Comparison of ENCODE assay signal across 24 cellular contexts in genomic region chr3:121794264-121794983, GRCh38. TPM values are rescaled to one million over a fixed set of nuclear protein-coding genes. Genes with fewer than 3 reads are reported as not detected.
DNase-seq lines count a peak whose midpoint lies in the region; ATAC-seq, FAIRE-seq and TF ChIP-seq lines count a peak whose summit lies in the region.
"Had no signal": no experiment of that assay in that cellular context is flagged by ENCODE, and none has a peak within 500 bp of the region (broad histone marks: within the 10 kb centered on the region; RNA-seq: fewer than 3 reads in every experiment).

No MANE protein-coding gene starts in this region.

- H3K36me3 ChIP-seq in small intestine (ENCODE audit: control insufficient read depth in 2 of 2, insufficient read depth in 2 of 2, low read length in 2 of 2) (peaks cover 1 to 5% of the 10 kb centered on the region in 2 donors), esophagus muscularis mucosa (peaks cover 0 to 63% (median 14%) of the 10 kb centered on the region in 4 donors)

- TF ChIP-seq CTCF in esophagus muscularis mucosa (IDR thresholded peaks at IDR 0.05), result no peak

- H3K27ac ChIP-seq in small intestine (ENCODE audit: low read depth in 1 of 2, low read length in 1 of 2) (no peak overlapping the region), esophagus muscularis mucosa (replicated peaks in 1 of 4) (no peak overlapping the region)
- H3K27ac ChIP-seq: cardiac muscle cell, GM23248, lower lobe of right lung had no signal

- no peak for TF ChIP-seq POLR2A in esophagus muscularis mucosa (IDR thresholded peaks at IDR 0.05; ENCODE audit: low read depth)

- H3K9me3 Mint-ChIP-seq in natural killer cell treated with Interleukin-12 subunit alpha and Interleukin-12 subunit beta and Interleukin-15 and Interleukin-18, amount 100 ng/mL, for 72 hours, result no peaks in the 10 kb centered on the region
- H3K9me3 Mint-ChIP-seq: activated CD4-positive, alpha-beta T cell treated with anti-CD3 and anti-CD28 coated beads, Interleukin-2, amount 10 ng/mL, durations not matched to agents 7 days and 5 days; CD8-positive, alpha-beta T cell; dendritic cell treated with granulocyte-macrophage colony-stimulating factor and Interleukin-4, amounts not matched to agents 40 ng/mL and 50 ng/mL, for 4 days; T-cell had no signal

- intact Hi-C loops in esophagus muscularis mucosa (cut with DNase I), result no loop called here

- H3K27me3 ChIP-seq in small intestine (ENCODE audit: control insufficient read depth in 2 of 2, insufficient read depth in 2 of 2, low read length in 2 of 2) (no peaks in the 10 kb centered on the region), esophagus muscularis mucosa (no peaks in the 10 kb centered on the region)
- H3K27me3 ChIP-seq: cardiac muscle cell had no signal

- H3K27me3 Mint-ChIP-seq in natural killer cell treated with Interleukin-12 subunit alpha and Interleukin-12 subunit beta and Interleukin-15 and Interleukin-18, amount 100 ng/mL, for 72 hours, result no peaks in the 10 kb centered on the region
- H3K27me3 Mint-ChIP-seq: activated CD4-positive, alpha-beta T cell treated with anti-CD3 and anti-CD28 coated beads, Interleukin-2, amount 10 ng/mL, durations not matched to agents 7 days and 5 days; dendritic cell treated with granulocyte-macrophage colony-stimulating factor and Interleukin-4, amounts not matched to agents 40 ng/mL and 50 ng/mL, for 4 days; T-cell had no signal

- ATAC-seq in GM18511 (IDR thresholded peaks at IDR 0.05; ENCODE audit: unreplicated experiment) (peak; percentile 67), GM21515 (IDR thresholded peaks at IDR 0.05; ENCODE audit: unreplicated experiment) (peak; percentile 48), HG03439 (IDR thresholded peaks at IDR 0.05; ENCODE audit: unreplicated experiment) (peak; percentile 54)
- ATAC-seq in natural killer cell treated with Interleukin-12 subunit alpha and Interleukin-12 subunit beta and Interleukin-15 and Interleukin-18, amount 100 ng/mL, for 72 hours, result no peak
- ATAC-seq: CD8-positive, alpha-beta T cell; K562; lower lobe of right lung; right cardiac atrium; Right ventricle myocardium inferior; T-cell had no signal

- H3K4me3 Mint-ChIP-seq in natural killer cell treated with Interleukin-12 subunit alpha and Interleukin-12 subunit beta and Interleukin-15 and Interleukin-18, amount 100 ng/mL, for 72 hours, result no peak overlapping the region
- H3K4me3 Mint-ChIP-seq: activated CD4-positive, alpha-beta T cell treated with anti-CD3 and anti-CD28 coated beads, Interleukin-2, amount 10 ng/mL, durations not matched to agents 7 days and 5 days; CD8-positive, alpha-beta T cell; dendritic cell treated with granulocyte-macrophage colony-stimulating factor and Interleukin-4, amounts not matched to agents 40 ng/mL and 50 ng/mL, for 4 days; T-cell had no signal

- no peak for DNase-seq in small intestine
- no peak for DNase-seq in stimulated activated CD4-positive, alpha-beta T cell treated with anti-CD3 and anti-CD28 coated beads, Interleukin-4, amount 100 ng/mL, for 4 hours
- no peak for DNase-seq in natural killer cell treated with Interleukin-12 subunit alpha and Interleukin-12 subunit beta and Interleukin-15 and Interleukin-18, amount 100 ng/mL, for 72 hours (ENCODE audit: low spot score)
- DNase-seq in esophagus muscularis mucosa (ENCODE audit: extremely low spot score), result no peak
- no peak for DNase-seq in NCI-H226
- DNase-seq: activated CD4-positive, alpha-beta T cell treated with anti-CD3 and anti-CD28 coated beads, Interleukin-2, amount 10 ng/mL, durations not matched to agents 7 days and 5 days; activated effector memory CD4-positive, alpha-beta T cell treated with anti-CD3 and anti-CD28 coated beads, Interleukin-2, amount 50 U/mL, for 16 hours; CD8-positive, alpha-beta T cell; GM23248; hypothalamus; islet precursor cell; lower lobe of right lung; NCI-H1092; NCI-H526; right cardiac atrium; stimulated activated naive CD4-positive, alpha-beta T cell; T-cell had no signal

- H3K4me1 ChIP-seq in small intestine (ENCODE audit: control insufficient read depth in 2 of 2, insufficient read depth in 1 of 2, low read depth in 1 of 2, low read length in 1 of 2) (no peaks in the 10 kb centered on the region), esophagus muscularis mucosa (no peaks in the 10 kb centered on the region)
- H3K4me1 ChIP-seq: lower lobe of right lung had no signal

- H3K27ac Mint-ChIP-seq in natural killer cell treated with Interleukin-12 subunit alpha and Interleukin-12 subunit beta and Interleukin-15 and Interleukin-18, amount 100 ng/mL, for 72 hours, result no peak overlapping the region
- H3K27ac Mint-ChIP-seq: activated CD4-positive, alpha-beta T cell treated with anti-CD3 and anti-CD28 coated beads, Interleukin-2, amount 10 ng/mL, durations not matched to agents 7 days and 5 days; CD8-positive, alpha-beta T cell; dendritic cell treated with granulocyte-macrophage colony-stimulating factor and Interleukin-4, amounts not matched to agents 40 ng/mL and 50 ng/mL, for 4 days had no signal

- no peak overlapping the region for H3K4me3 ChIP-seq in small intestine (ENCODE audit: low read depth in 1 of 2, low read length in 2 of 2)
- no peak overlapping the region for H3K4me3 ChIP-seq in esophagus muscularis mucosa
- H3K4me3 ChIP-seq: cardiac muscle cell, GM23248, K562, lower lobe of right lung had no signal

- H3K36me3 Mint-ChIP-seq in natural killer cell treated with Interleukin-12 subunit alpha and Interleukin-12 subunit beta and Interleukin-15 and Interleukin-18, amount 100 ng/mL, for 72 hours, result peaks cover 16% of the 10 kb centered on the region

- peak; percentile 55 for FAIRE-seq in small intestine (lab: Jason Lieb, UNC)

- H3K9me3 ChIP-seq in small intestine (ENCODE audit: control insufficient read depth, low read depth), result no peaks in the 10 kb centered on the region
- H3K9me3 ChIP-seq in esophagus muscularis mucosa, result no peaks in the 10 kb centered on the region
- H3K9me3 ChIP-seq: lower lobe of right lung had no signal

- TF ChIP-seq EP300 in esophagus muscularis mucosa (IDR thresholded peaks at IDR 0.05), result no peak

- no peaks in the 10 kb centered on the region for H3K4me1 Mint-ChIP-seq in natural killer cell treated with Interleukin-12 subunit alpha and Interleukin-12 subunit beta and Interleukin-15 and Interleukin-18, amount 100 ng/mL, for 72 hours (ENCODE audit: low read depth in 2 of 2)
- H3K4me1 Mint-ChIP-seq: activated CD4-positive, alpha-beta T cell treated with anti-CD3 and anti-CD28 coated beads, Interleukin-2, amount 10 ng/mL, durations not matched to agents 7 days and 5 days had no signal

- 86 to 91% (median 89%) methylated on average over 2 of the region's 2 CpGs for WGBS in small intestine, 3 donors
- WGBS in esophagus muscularis mucosa, result 94% methylated on average over 2 of the region's 2 CpGs

RNA-seq across cellular contexts. Expression of gene IQCB1, which starts 40.4 kb away (rescaled TPM):
- 10 to 100 TPM in 1 of 3 donors, 1 to 10 TPM in 2; 8.9 to 12.8 (median 9.4) TPM for polyA plus RNA-seq in small intestine
- 10 to 100 TPM; 33.1 to 56.7 TPM for total RNA-seq in natural killer cell treated with Interleukin-12 subunit alpha and Interleukin-12 subunit beta and Interleukin-15 and Interleukin-18, amount 100 ng/mL, for 72 hours
- total RNA-seq in esophagus muscularis mucosa, result 10 to 100 TPM; 10.4 to 15.6 (median 11.7) TPM

RNA-seq across cellular contexts. Expression of gene EAF2, which starts 40.6 kb away (rescaled TPM):
- polyA plus RNA-seq in small intestine, result 10 to 100 TPM in 1 of 3 donors, 1 to 10 TPM in 2; 4.9 to 18.1 (median 8.5) TPM
- 10 to 100 TPM in 1 of 2 donors, 1 to 10 TPM in 1; 9.6 to 12.9 TPM for total RNA-seq in natural killer cell treated with Interleukin-12 subunit alpha and Interleukin-12 subunit beta and Interleukin-15 and Interleukin-18, amount 100 ng/mL, for 72 hours
- total RNA-seq in esophagus muscularis mucosa, result 1 to 10 TPM; 2.1 to 3.6 (median 2.9) TPM

RNA-seq across cellular contexts. Expression of gene GOLGB1, which starts 44.9 kb away (rescaled TPM):
- polyA plus RNA-seq in small intestine, result 10 to 100 TPM; 17.3 to 28.9 (median 22.2) TPM
- total RNA-seq in natural killer cell treated with Interleukin-12 subunit alpha and Interleukin-12 subunit beta and Interleukin-15 and Interleukin-18, amount 100 ng/mL, for 72 hours, result 10 to 100 TPM; 34.9 to 43.5 TPM
- total RNA-seq in esophagus muscularis mucosa, result 10 to 100 TPM; 55.7 to 73.9 (median 69.3) TPM

Comparison
In these comparisons a context has a peak if more than half of its experiments do, and no peak if none do; other contexts are left out.
1. ATAC-seq: peak in GM18511 (single experiment), GM21515 (single experiment) and HG03439 (single experiment); none in natural killer cell treated with Interleukin-12 subunit alpha and Interleukin-12 subunit beta and Interleukin-15 and Interleukin-18, amount 100 ng/mL, for 72 hours (0 of 2).